Comparison of ENCODE assay signal across 16 cellular contexts in genomic region chr10:49033939-49034338, GRCh38.
DNase-seq lines count a peak whose midpoint lies in the region; ATAC-seq, FAIRE-seq and TF ChIP-seq lines count a peak whose summit lies in the region.
"Had no signal": no experiment of that assay in that cellular context is flagged by ENCODE, and none has a peak within 500 bp of the region (broad histone marks: within the 10 kb centered on the region; RNA-seq: fewer than 3 reads in every experiment).

No MANE protein-coding gene starts in this region.

- TF ChIP-seq POLR2A in K562 (conservative IDR thresholded peaks at IDR 0.05), result no peak

- POLR2A ChIA-PET in HEK293 (lab: Yijun Ruan, JAX), result no interaction called here
- POLR2A ChIA-PET in K562 (lab: Yijun Ruan, JAX), result no interaction called here

- intact Hi-C loops in K562 (cut with micrococcal nuclease), result no loop called here

- no peak overlapping the region for H3K9ac ChIP-seq in K562 (ENCODE audit: insufficient read depth in 1 of 2, low read depth in 2 of 2, low read length in 2 of 2)

- no peak for TF ChIP-seq EP300 in K562 (IDR thresholded peaks at IDR 0.05; ENCODE audit: low read length)

- no peak for DNase-seq in HTR-8/SVneo (ENCODE audit: insufficient read length, low spot score)
- no peak for DNase-seq in K562 (ENCODE audit: extremely low read depth in 1 of 4, low spot score in 3 of 4)
- DNase-seq in globus pallidus (ENCODE audit: low spot score), result no peak
- DNase-seq: C1 segment of cervical spinal cord; Calu3; CD4-positive, alpha-beta memory T cell; COR-L47; DMS53; DMS79 treated with DMSO at 0.1 percent for 48 hours; GF-D8 had no signal

- no peak for TF ChIP-seq RAD21 in K562 (CRISPR knock-in tag; conservative IDR thresholded peaks at IDR 0.05 in 1 of 2, IDR thresholded peaks at IDR 0.05 in 1 of 2)

- ATAC-seq in K562 (no peak), GM18868 (IDR thresholded peaks at IDR 0.05; ENCODE audit: unreplicated experiment) (no peak), GM19328 (IDR thresholded peaks at IDR 0.05; ENCODE audit: unreplicated experiment) (no peak)
- ATAC-seq: GM23338 had no signal

- in situ Hi-C loops in K562 (cut with MboI), result no loop called here

- H3K9me3 ChIP-seq in HEK293 (ENCODE audit: control insufficient read depth, insufficient read depth, low read depth, low read length) (no peaks in the 10 kb centered on the region), K562 (replicated peaks; ENCODE audit: control insufficient read depth, insufficient read depth, low read depth, low read length) (no peaks in the 10 kb centered on the region)
- H3K9me3 ChIP-seq: HAP-1 had no signal

- no peak overlapping the region for H3K27ac ChIP-seq in HEK293 (ENCODE audit: extremely low read depth, low read depth, low read length)
- H3K27ac ChIP-seq in K562 (ENCODE audit: extremely low read depth, low read depth, low read length), result no peak overlapping the region

- no peak for TF ChIP-seq CTCF in HEK293 (tag by site-specific recombination; IDR thresholded peaks at IDR 0.05)
- TF ChIP-seq CTCF in K562 (IDR thresholded peaks at IDR 0.05 in 2 of 3, conservative IDR thresholded peaks at IDR 0.05 in 1 of 3; ENCODE audit: insufficient read depth in 2 of 3, low read depth in 1 of 3, low read length in 3 of 3), result no peak

- H3K4me1 ChIP-seq in HEK293 (ENCODE audit: control insufficient read depth, insufficient read depth, low read length) (no peaks in the 10 kb centered on the region), K562 (replicated peaks in 1 of 2; ENCODE audit: control insufficient read depth in 2 of 2, insufficient read depth in 2 of 2, low read length in 2 of 2) (peaks cover 2 to 13% of the 10 kb centered on the region in 2 experiments)
- H3K4me1 ChIP-seq: HAP-1 had no signal

- no peaks in the 10 kb centered on the region for H4K20me1 ChIP-seq in K562 (replicated peaks; ENCODE audit: control insufficient read depth, insufficient read depth, low read length)

- H2AFZ ChIP-seq in K562 (ENCODE audit: low read depth, low read length), result no peak overlapping the region
- H2AFZ ChIP-seq: GM23338 had no signal

- no peaks in the 10 kb centered on the region; a peak in 1 of 3 replicates for H3K36me3 ChIP-seq in HEK293 (ENCODE audit: control insufficient read depth in 2 of 2, insufficient read depth in 1 of 2, low read length in 2 of 2)
- no peaks in the 10 kb centered on the region for H3K36me3 ChIP-seq in K562 (ENCODE audit: control insufficient read depth, insufficient read depth, low read length)
- H3K36me3 ChIP-seq: HAP-1 had no signal

- H3K4me3 ChIP-seq in HEK293 (ENCODE audit: low read depth, low read length) (no peak overlapping the region), K562 (no peak overlapping the region)
- H3K4me3 ChIP-seq: GM23338, HAP-1 had no signal

- H3K9me1 ChIP-seq in K562 (ENCODE audit: control insufficient read depth, insufficient read depth, low read length), result peaks cover 4% of the 10 kb centered on the region

- no TSS peak for BruUV-seq in K562 (replicated peaks; lab: Mats Ljungman, UMichigan)

- no peaks in the 10 kb centered on the region for H3K79me2 ChIP-seq in K562 (ENCODE audit: control insufficient read depth, insufficient read depth, low read length)

- no peaks in the 10 kb centered on the region; a peak in 1 of 5 replicates for H3K27me3 ChIP-seq in K562 (ENCODE audit: control insufficient read depth in 2 of 2, insufficient read depth in 2 of 2, low read length in 2 of 2)

- no peak overlapping the region for H3K4me2 ChIP-seq in K562 (ENCODE audit: insufficient read depth, low read length)
- H3K4me2 ChIP-seq: GM23338 had no signal

- 32% methylated on average over 1 of the region's 1 CpG for WGBS in K562 (ENCODE audit: insufficient coverage, low coverage, missing lambda C conversion rate)

- CTCF ChIA-PET in HEK293 (lab: Yijun Ruan, JAX) (no interaction called here), K562 (lab: Yijun Ruan, JAX; ENCODE audit: low intra/inter-chr PET ratio) (no interaction called here)

- FAIRE-seq in HTR-8/SVneo (lab: Jason Lieb, UNC) (peak; percentile 95), K562 (lab: Jason Lieb, UNC) (peak; percentile 68)
- FAIRE-seq: H54 had no signal

TF ChIP-seq in HEK293, 187 proteins besides CTCF, POLR2A, EP300 and RAD21 (continues in another document):
- TF ChIP-seq, protein P1, sequence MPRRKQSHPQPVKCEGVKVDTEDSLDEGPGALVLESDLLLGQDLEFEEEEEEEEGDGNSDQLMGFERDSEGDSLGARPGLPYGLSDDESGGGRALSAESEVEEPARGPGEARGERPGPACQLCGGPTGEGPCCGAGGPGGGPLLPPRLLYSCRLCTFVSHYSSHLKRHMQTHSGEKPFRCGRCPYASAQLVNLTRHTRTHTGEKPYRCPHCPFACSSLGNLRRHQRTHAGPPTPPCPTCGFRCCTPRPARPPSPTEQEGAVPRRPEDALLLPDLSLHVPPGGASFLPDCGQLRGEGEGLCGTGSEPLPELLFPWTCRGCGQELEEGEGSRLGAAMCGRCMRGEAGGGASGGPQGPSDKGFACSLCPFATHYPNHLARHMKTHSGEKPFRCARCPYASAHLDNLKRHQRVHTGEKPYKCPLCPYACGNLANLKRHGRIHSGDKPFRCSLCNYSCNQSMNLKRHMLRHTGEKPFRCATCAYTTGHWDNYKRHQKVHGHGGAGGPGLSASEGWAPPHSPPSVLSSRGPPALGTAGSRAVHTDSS (tag by site-specific recombination; IDR thresholded peaks at IDR 0.05), result peak; percentile 97
- TF ChIP-seq ATF2 (tag by site-specific recombination; IDR thresholded peaks at IDR 0.05; ENCODE audit: low read depth) (peak; percentile 64; the same call in 1 of the 2 replicates), ZNF114 (tag by site-specific recombination; IDR thresholded peaks at IDR 0.05) (no peak)

TF ChIP-seq in K562, 482 proteins besides CTCF, POLR2A, EP300 and RAD21 (continues in another document):
- TF ChIP-seq DACH1 (IDR thresholded peaks at IDR 0.05; ENCODE audit: partially characterized antibody) (peak; percentile 56), ZFX (CRISPR knock-in tag; IDR thresholded peaks at IDR 0.05) (no peak), SP1 (CRISPR knock-in tag; IDR thresholded peaks at IDR 0.05) (no peak), BCOR (IDR thresholded peaks at IDR 0.05) (peak; percentile 30; the same call in 1 of the 2 replicates), NFYB (IDR thresholded peaks at IDR 0.05; ENCODE audit: extremely low read depth, insufficient read length) (no peak), MIER1 (IDR thresholded peaks at IDR 0.05; ENCODE audit: low read depth) (no peak), ZC3H8 (IDR thresholded peaks at IDR 0.05) (0 out of 2 replicates have a peak, but pooled peaks have one; percentile 51), ARID2 (IDR thresholded peaks at IDR 0.05) (peak; percentile 59; the same call in 1 of the 2 replicates), LARP7 (IDR thresholded peaks at IDR 0.05) (peak; percentile 83), CEBPB (tag; IDR thresholded peaks at IDR 0.05) (no peak), ZNF124 (CRISPR knock-in tag; IDR thresholded peaks at IDR 0.05) (no peak)
- TF ChIP-seq, protein P2, sequence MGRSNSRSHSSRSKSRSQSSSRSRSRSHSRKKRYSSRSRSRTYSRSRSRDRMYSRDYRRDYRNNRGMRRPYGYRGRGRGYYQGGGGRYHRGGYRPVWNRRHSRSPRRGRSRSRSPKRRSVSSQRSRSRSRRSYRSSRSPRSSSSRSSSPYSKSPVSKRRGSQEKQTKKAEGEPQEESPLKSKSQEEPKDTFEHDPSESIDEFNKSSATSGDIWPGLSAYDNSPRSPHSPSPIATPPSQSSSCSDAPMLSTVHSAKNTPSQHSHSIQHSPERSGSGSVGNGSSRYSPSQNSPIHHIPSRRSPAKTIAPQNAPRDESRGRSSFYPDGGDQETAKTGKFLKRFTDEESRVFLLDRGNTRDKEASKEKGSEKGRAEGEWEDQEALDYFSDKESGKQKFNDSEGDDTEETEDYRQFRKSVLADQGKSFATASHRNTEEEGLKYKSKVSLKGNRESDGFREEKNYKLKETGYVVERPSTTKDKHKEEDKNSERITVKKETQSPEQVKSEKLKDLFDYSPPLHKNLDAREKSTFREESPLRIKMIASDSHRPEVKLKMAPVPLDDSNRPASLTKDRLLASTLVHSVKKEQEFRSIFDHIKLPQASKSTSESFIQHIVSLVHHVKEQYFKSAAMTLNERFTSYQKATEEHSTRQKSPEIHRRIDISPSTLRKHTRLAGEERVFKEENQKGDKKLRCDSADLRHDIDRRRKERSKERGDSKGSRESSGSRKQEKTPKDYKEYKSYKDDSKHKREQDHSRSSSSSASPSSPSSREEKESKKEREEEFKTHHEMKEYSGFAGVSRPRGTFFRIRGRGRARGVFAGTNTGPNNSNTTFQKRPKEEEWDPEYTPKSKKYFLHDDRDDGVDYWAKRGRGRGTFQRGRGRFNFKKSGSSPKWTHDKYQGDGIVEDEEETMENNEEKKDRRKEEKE (IDR thresholded peaks at IDR 0.05; ENCODE audit: borderline replicate concordance in 1 of 2, control insufficient read depth in 1 of 2, low read depth in 2 of 2, low read length in 1 of 2), result 0 out of 4 replicates have a peak, but pooled peaks of 1 of the 2 experiments have one; percentile 16
- TF ChIP-seq, protein P3, sequence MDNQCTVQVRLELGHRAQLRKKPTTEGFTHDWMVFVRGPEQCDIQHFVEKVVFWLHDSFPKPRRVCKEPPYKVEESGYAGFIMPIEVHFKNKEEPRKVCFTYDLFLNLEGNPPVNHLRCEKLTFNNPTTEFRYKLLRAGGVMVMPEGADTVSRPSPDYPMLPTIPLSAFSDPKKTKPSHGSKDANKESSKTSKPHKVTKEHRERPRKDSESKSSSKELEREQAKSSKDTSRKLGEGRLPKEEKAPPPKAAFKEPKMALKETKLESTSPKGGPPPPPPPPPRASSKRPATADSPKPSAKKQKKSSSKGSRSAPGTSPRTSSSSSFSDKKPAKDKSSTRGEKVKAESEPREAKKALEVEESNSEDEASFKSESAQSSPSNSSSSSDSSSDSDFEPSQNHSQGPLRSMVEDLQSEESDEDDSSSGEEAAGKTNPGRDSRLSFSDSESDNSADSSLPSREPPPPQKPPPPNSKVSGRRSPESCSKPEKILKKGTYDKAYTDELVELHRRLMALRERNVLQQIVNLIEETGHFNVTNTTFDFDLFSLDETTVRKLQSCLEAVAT (IDR thresholded peaks at IDR 0.05), result peak in 1 of 2 experiments; percentile 60; a peak in 1 of 4 replicates
- TF ChIP-seq, protein P4, sequence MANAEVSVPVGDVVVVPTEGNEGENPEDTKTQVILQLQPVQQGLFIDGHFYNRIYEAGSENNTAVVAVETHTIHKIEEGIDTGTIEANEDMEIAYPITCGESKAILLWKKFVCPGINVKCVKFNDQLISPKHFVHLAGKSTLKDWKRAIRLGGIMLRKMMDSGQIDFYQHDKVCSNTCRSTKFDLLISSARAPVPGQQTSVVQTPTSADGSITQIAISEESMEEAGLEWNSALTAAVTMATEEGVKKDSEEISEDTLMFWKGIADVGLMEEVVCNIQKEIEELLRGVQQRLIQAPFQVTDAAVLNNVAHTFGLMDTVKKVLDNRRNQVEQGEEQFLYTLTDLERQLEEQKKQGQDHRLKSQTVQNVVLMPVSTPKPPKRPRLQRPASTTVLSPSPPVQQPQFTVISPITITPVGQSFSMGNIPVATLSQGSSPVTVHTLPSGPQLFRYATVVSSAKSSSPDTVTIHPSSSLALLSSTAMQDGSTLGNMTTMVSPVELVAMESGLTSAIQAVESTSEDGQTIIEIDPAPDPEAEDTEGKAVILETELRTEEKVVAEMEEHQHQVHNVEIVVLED (CRISPR knock-in tag; IDR thresholded peaks at IDR 0.05), result no peak

Comparison
In these comparisons a context has a peak if more than half of its experiments do, and no peak if none do; other contexts are left out.
1. Of the 44 proteins assayed by ChIP-seq in both K562 and HEK293: peak only in K562: none; only in HEK293: ATF2; in both: none; in neither: 43.